27 cellular contexts compared by ENCODE assay signal in genomic region chr9:134253596-134254205, GRCh38.
DNase-seq lines count a peak whose midpoint lies in the region; ATAC-seq, FAIRE-seq and TF ChIP-seq lines count a peak whose summit lies in the region.
"Had no signal": no experiment of that assay in that cellular context is flagged by ENCODE, and none has a peak within 500 bp of the region (broad histone marks: within the 10 kb centered on the region; RNA-seq: fewer than 3 reads in every experiment).

No MANE protein-coding gene starts in this region.

- no peaks in the 10 kb centered on the region for H3K79me2 ChIP-seq in astrocyte (ENCODE audit: insufficient read depth, low read length)
- H3K79me2 ChIP-seq in mesendoderm (ENCODE audit: control insufficient read depth, insufficient read depth, low read length): no peaks in the 10 kb centered on the region
- H3K79me2 ChIP-seq in Karpas-422 (ENCODE audit: low read length): no peaks in the 10 kb centered on the region
- H3K79me2 ChIP-seq: hepatocyte had no signal

- no peak overlapping the region for H4K5ac ChIP-seq in mesendoderm (ENCODE audit: low read length)

- ATAC-seq in stimulated activated naive CD8-positive, alpha-beta T cell treated with anti-CD3 and anti-CD28 coated beads, Interleukin-15, amount 100 ng/mL, for 72 hours: no peak
- ATAC-seq: K562, lower lobe of right lung had no signal

- no peak overlapping the region for H3K4me3 ChIP-seq in astrocyte (ENCODE audit: insufficient read depth, low read depth, low read length)
- no peak overlapping the region for H3K4me3 ChIP-seq in foreskin fibroblast (ENCODE audit: low read depth in 1 of 2, low read length in 2 of 2)
- H3K4me3 ChIP-seq in mesendoderm (ENCODE audit: low read length): no peak overlapping the region
- no peak overlapping the region for H3K4me3 ChIP-seq in Karpas-422 (ENCODE audit: low read length)
- H3K4me3 ChIP-seq: hepatocyte, K562, lower lobe of right lung, suprapubic skin, vagina had no signal

- H3K36me3 Mint-ChIP-seq in stimulated activated naive CD8-positive, alpha-beta T cell treated with anti-CD3 and anti-CD28 coated beads, Interleukin-15, Interleukin-2, amounts not matched to agents 100 ng/mL and 50 ng/mL, for 24 hours (ENCODE audit: low read depth): no peaks in the 10 kb centered on the region
- peaks cover 2% of the 10 kb centered on the region for H3K36me3 Mint-ChIP-seq in astrocyte (ENCODE audit: low read depth, unreplicated experiment)

- no peak overlapping the region for H3K56ac ChIP-seq in mesendoderm (ENCODE audit: low read length)

- H3K4me1 ChIP-seq in astrocyte (ENCODE audit: insufficient read depth, low read length) (no peaks in the 10 kb centered on the region), mesendoderm (ENCODE audit: control insufficient read depth, low read depth, low read length) (no peaks in the 10 kb centered on the region), Karpas-422 (ENCODE audit: low read length) (no peaks in the 10 kb centered on the region)
- H3K4me1 ChIP-seq: lower lobe of right lung, vagina had no signal

- H3K79me1 ChIP-seq in mesendoderm (ENCODE audit: low read length): no peaks in the 10 kb centered on the region

- H3K27me3 ChIP-seq in astrocyte (ENCODE audit: insufficient read depth, low read length) (no peaks in the 10 kb centered on the region), mesendoderm (ENCODE audit: insufficient read depth, low read length, poor library complexity) (no peaks in the 10 kb centered on the region), Karpas-422 (ENCODE audit: low read length) (no peaks in the 10 kb centered on the region)
- H3K27me3 ChIP-seq: hepatocyte, vagina had no signal

- no peaks in the 10 kb centered on the region for H3K36me3 ChIP-seq in astrocyte (ENCODE audit: insufficient read depth, low read length)
- no peaks in the 10 kb centered on the region for H3K36me3 ChIP-seq in mesendoderm (ENCODE audit: control insufficient read depth, insufficient read depth, low read length)
- no peaks in the 10 kb centered on the region for H3K36me3 ChIP-seq in Karpas-422 (ENCODE audit: insufficient read depth, low read length)
- H3K36me3 ChIP-seq: lower lobe of right lung, suprapubic skin, vagina had no signal

- H2AFZ ChIP-seq in astrocyte (ENCODE audit: low read depth, low read length) (no peak overlapping the region), Karpas-422 (ENCODE audit: low read length) (no peak overlapping the region)
- H2AFZ ChIP-seq: hepatocyte had no signal

- H3K4me2 ChIP-seq in astrocyte (ENCODE audit: low read length): no peak overlapping the region
- no peak overlapping the region for H3K4me2 ChIP-seq in mesendoderm (ENCODE audit: low read length)
- H3K4me2 ChIP-seq in Karpas-422 (ENCODE audit: low read depth, low read length, poor library complexity, severe bottlenecking): no peak overlapping the region
- H3K4me2 ChIP-seq: hepatocyte had no signal

- H3K4me3 Mint-ChIP-seq in stimulated activated naive CD8-positive, alpha-beta T cell treated with anti-CD3 and anti-CD28 coated beads, Interleukin-15, Interleukin-2, amounts not matched to agents 100 ng/mL and 50 ng/mL, for 24 hours: no peak overlapping the region
- H3K4me3 Mint-ChIP-seq in stimulated activated naive CD8-positive, alpha-beta T cell treated with anti-CD3 and anti-CD28 coated beads, Interleukin-15, amount 100 ng/mL, for 72 hours: no peak overlapping the region
- no peak overlapping the region for H3K4me3 Mint-ChIP-seq in astrocyte (ENCODE audit: unreplicated experiment)
- H3K4me3 Mint-ChIP-seq: activated CD4-positive, alpha-beta T cell treated with anti-CD3 and anti-CD28 coated beads, Interleukin-2, amount 10 ng/mL, durations not matched to agents 24 days and 14 days; CD4-positive, alpha-beta T cell had no signal

- peak overlapping the region; percentile 1 for H3K27ac Mint-ChIP-seq in stimulated activated naive CD8-positive, alpha-beta T cell treated with anti-CD3 and anti-CD28 coated beads, Interleukin-15, Interleukin-2, amounts not matched to agents 100 ng/mL and 50 ng/mL, for 24 hours
- no peak overlapping the region for H3K27ac Mint-ChIP-seq in stimulated activated naive CD8-positive, alpha-beta T cell treated with anti-CD3 and anti-CD28 coated beads, Interleukin-15, amount 100 ng/mL, for 72 hours
- no peak overlapping the region for H3K27ac Mint-ChIP-seq in astrocyte (ENCODE audit: unreplicated experiment)
- H3K27ac Mint-ChIP-seq: activated CD4-positive, alpha-beta T cell treated with anti-CD3 and anti-CD28 coated beads, Interleukin-2, amount 10 ng/mL, durations not matched to agents 24 days and 14 days; CD4-positive, alpha-beta T cell had no signal

- H3K9me2 ChIP-seq in Karpas-422 (replicated peaks; ENCODE audit: insufficient read depth, low read length): no peaks in the 10 kb centered on the region

- no peak for DNase-seq in stimulated activated naive CD8-positive, alpha-beta T cell treated with anti-CD3 and anti-CD28 coated beads, Interleukin-15, amount 100 ng/mL, for 72 hours
- DNase-seq in astrocyte (ENCODE audit: low read depth): peak; percentile 42
- DNase-seq in foreskin fibroblast: peak; percentile 33 to 50
- DNase-seq in mesendoderm: no peak
- no peak for DNase-seq in HuH-7 (ENCODE audit: low spot score)
- DNase-seq in GM13976 (ENCODE audit: low spot score): no peak
- no peak for DNase-seq in Karpas-422
- DNase-seq: activated CD4-positive, alpha-beta T cell treated with anti-CD3 and anti-CD28 coated beads, Interleukin-2, amount 10 ng/mL, durations not matched to agents 24 days and 14 days; activated effector memory CD4-positive, alpha-beta T cell treated with Interleukin-2 at 50 U/mL for 16 hours; amniotic stem cell; CD4-positive, alpha-beta T cell; DMS153; effector CD8-positive, alpha-beta T cell; GF-D8; H7; lower lobe of right lung; NCI-H187 treated with DMSO at 0.1 percent for 48 hours; NCI-H2227 treated with DMSO at 0.1 percent for 48 hours; SHP77; T-helper 1 cell had no signal

- H2BK15ac ChIP-seq in mesendoderm (replicated peaks; ENCODE audit: low read depth): no peak overlapping the region

- H2BK120ac ChIP-seq in mesendoderm (ENCODE audit: low read depth, low read length): no peak overlapping the region

- no peak overlapping the region for H3K18ac ChIP-seq in mesendoderm (ENCODE audit: low read length)

- WGBS in mesendoderm (ENCODE audit: extremely low coverage, insufficient coverage, low lambda C conversion rate): no CpG with 5 or more reads among the region's 4 CpGs

- no peak for FAIRE-seq in astrocyte (lab: Jason Lieb, UNC)
- FAIRE-seq: GM12891, K562, keratinocyte had no signal

- no peak overlapping the region for H2AK5ac ChIP-seq in mesendoderm (ENCODE audit: low read length)

- H3K9ac ChIP-seq in astrocyte (ENCODE audit: low read length): no peak overlapping the region
- no peak overlapping the region for H3K9ac ChIP-seq in mesendoderm (ENCODE audit: low read length)
- H3K9ac ChIP-seq in Karpas-422 (ENCODE audit: low read length): no peak overlapping the region

- H2BK5ac ChIP-seq in mesendoderm (ENCODE audit: low read length): no peak overlapping the region

- no peak overlapping the region for H4K8ac ChIP-seq in mesendoderm (ENCODE audit: low read depth, low read length)

- H3K27ac ChIP-seq in astrocyte (ENCODE audit: low read depth, low read length) (no peak overlapping the region), mesendoderm (ENCODE audit: low read depth, low read length) (no peak overlapping the region), Karpas-422 (ENCODE audit: low read length) (no peak overlapping the region)
- H3K27ac ChIP-seq: hepatocyte, lower lobe of right lung, suprapubic skin, vagina had no signal

- H3K9me3 ChIP-seq in astrocyte (ENCODE audit: insufficient read depth, low read depth, low read length) (peaks cover 4% of the 10 kb centered on the region), Karpas-422 (ENCODE audit: low read length) (no peaks in the 10 kb centered on the region)
- H3K9me3 ChIP-seq: suprapubic skin, vagina had no signal

- TF ChIP-seq CTCF in astrocyte (IDR thresholded peaks at IDR 0.05; ENCODE audit: insufficient read depth, low read depth, low read length) (no peak), foreskin fibroblast (IDR thresholded peaks at IDR 0.05; ENCODE audit: low read depth, low read length) (no peak), GM13976 (IDR thresholded peaks at IDR 0.05; ENCODE audit: borderline replicate concordance, control extremely low read depth, extremely low read depth, insufficient read depth, missing control alignments) (no peak)

- H3K9me3 Mint-ChIP-seq in stimulated activated naive CD8-positive, alpha-beta T cell treated with anti-CD3 and anti-CD28 coated beads, Interleukin-15, Interleukin-2, amounts not matched to agents 100 ng/mL and 50 ng/mL, for 24 hours: no peaks in the 10 kb centered on the region
- peaks cover 0 to under 1% of the 10 kb centered on the region in 2 donors for H3K9me3 Mint-ChIP-seq in stimulated activated naive CD8-positive, alpha-beta T cell treated with anti-CD3 and anti-CD28 coated beads, Interleukin-15, amount 100 ng/mL, for 72 hours
- H3K9me3 Mint-ChIP-seq in astrocyte (ENCODE audit: unreplicated experiment): peaks cover 13% of the 10 kb centered on the region
- H3K9me3 Mint-ChIP-seq: activated CD4-positive, alpha-beta T cell treated with anti-CD3 and anti-CD28 coated beads, Interleukin-2, amount 10 ng/mL, durations not matched to agents 24 days and 14 days; CD4-positive, alpha-beta T cell had no signal

- no peaks in the 10 kb centered on the region for H3K4me1 Mint-ChIP-seq in stimulated activated naive CD8-positive, alpha-beta T cell treated with anti-CD3 and anti-CD28 coated beads, Interleukin-15, Interleukin-2, amounts not matched to agents 100 ng/mL and 50 ng/mL, for 24 hours (ENCODE audit: low read depth)
- no peaks in the 10 kb centered on the region for H3K4me1 Mint-ChIP-seq in stimulated activated naive CD8-positive, alpha-beta T cell treated with anti-CD3 and anti-CD28 coated beads, Interleukin-15, amount 100 ng/mL, for 72 hours
- H3K4me1 Mint-ChIP-seq in astrocyte (ENCODE audit: low read depth, unreplicated experiment): no peaks in the 10 kb centered on the region
- H3K4me1 Mint-ChIP-seq: activated CD4-positive, alpha-beta T cell treated with anti-CD3 and anti-CD28 coated beads, Interleukin-2, amount 10 ng/mL, durations not matched to agents 24 days and 14 days had no signal

- peaks cover 2% of the 10 kb centered on the region for H4K20me1 ChIP-seq in astrocyte (ENCODE audit: insufficient read depth, low read length)
- no peaks in the 10 kb centered on the region for H4K20me1 ChIP-seq in Karpas-422 (ENCODE audit: insufficient read depth, low read depth, low read length)

- H3K23ac ChIP-seq in mesendoderm (ENCODE audit: low read length): no peak overlapping the region

- H3K4ac ChIP-seq in mesendoderm (ENCODE audit: low read depth, low read length): no peak overlapping the region

- no peaks in the 10 kb centered on the region for H3K27me3 Mint-ChIP-seq in stimulated activated naive CD8-positive, alpha-beta T cell treated with anti-CD3 and anti-CD28 coated beads, Interleukin-15, Interleukin-2, amounts not matched to agents 100 ng/mL and 50 ng/mL, for 24 hours
- no peaks in the 10 kb centered on the region for H3K27me3 Mint-ChIP-seq in stimulated activated naive CD8-positive, alpha-beta T cell treated with anti-CD3 and anti-CD28 coated beads, Interleukin-15, amount 100 ng/mL, for 72 hours
- peaks cover 38% of the 10 kb centered on the region for H3K27me3 Mint-ChIP-seq in astrocyte (ENCODE audit: low read depth, unreplicated experiment)
- H3K27me3 Mint-ChIP-seq: activated CD4-positive, alpha-beta T cell treated with anti-CD3 and anti-CD28 coated beads, Interleukin-2, amount 10 ng/mL, durations not matched to agents 24 days and 14 days; CD4-positive, alpha-beta T cell had no signal

- in situ Hi-C loops in GM13976 (cut with MboI; ENCODE audit: low sequenced_read_pairs, unreplicated experiment): no loop called here

Comparison
In these comparisons a context has a peak if more than half of its experiments do, and no peak if none do; other contexts are left out.
1. DNase-seq: peak in astrocyte (single experiment) and foreskin fibroblast (2 of 2); none in stimulated activated naive CD8-positive, alpha-beta T cell treated with anti-CD3 and anti-CD28 coated beads, Interleukin-15, amount 100 ng/mL, for 72 hours (0 of 2), mesendoderm (single experiment), HuH-7 (single experiment), GM13976 (single experiment) and Karpas-422 (single experiment).